ENCODE assay signal across 1 cellular context in genomic region chrX:53305996-53306937, GRCh38.
TF ChIP-seq lines count a peak whose summit lies in the region.

No MANE protein-coding gene starts in this region.

TF ChIP-seq in IMR-90, 13 proteins besides CTCF, POLR2A, EP300 and RAD21 (continued from another document):
- no peak for TF ChIP-seq ELK1 (IDR thresholded peaks at IDR 0.05; ENCODE audit: borderline replicate concordance, low read depth, low read length)
- TF ChIP-seq FOS (IDR thresholded peaks at IDR 0.05; ENCODE audit: low read depth, low read length), result no peak
TF ChIP-seq in IMR-90: peak in this region for 0.
